In the genomic region with DNA sequence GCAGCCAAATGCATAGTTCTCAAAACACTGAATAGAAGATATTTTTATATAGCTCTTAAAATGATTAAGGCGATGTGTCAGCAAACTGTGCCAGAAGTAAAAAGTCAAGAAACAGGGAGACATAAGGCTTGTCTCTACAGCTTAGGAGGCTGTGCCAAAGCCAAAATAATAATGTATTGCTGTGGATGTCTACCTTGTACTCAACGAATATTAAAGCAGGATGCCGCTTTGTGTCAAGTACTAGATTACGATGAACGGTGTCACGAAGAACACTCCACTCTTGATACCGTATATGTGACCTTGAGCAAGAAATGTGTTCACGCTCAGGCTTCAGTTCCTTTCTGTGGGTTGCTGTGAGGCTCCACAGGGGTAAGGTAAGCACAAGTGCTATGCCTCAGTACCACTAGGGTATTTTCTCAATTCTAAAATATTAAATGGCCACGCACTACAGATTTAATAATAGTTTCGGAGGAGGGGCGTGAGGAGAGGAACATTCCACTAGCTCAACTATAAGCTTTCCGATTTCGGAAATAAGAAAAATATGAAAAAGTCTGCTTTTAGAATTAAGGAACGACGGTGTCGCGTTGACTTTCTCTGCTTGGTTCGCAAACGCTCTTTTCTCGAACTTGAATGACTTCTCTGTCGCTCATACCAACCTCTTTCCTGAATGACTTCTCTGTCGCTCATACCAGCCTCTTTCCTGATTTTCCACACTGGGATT, we compare ENCODE assay signal across 8 cellular contexts. TPM values are rescaled to one million over a fixed set of nuclear protein-coding genes. Genes with fewer than 3 reads are reported as not detected.
DNase-seq lines count a peak whose midpoint lies in the region; ATAC-seq and TF ChIP-seq lines count a peak whose summit lies in the region.

No MANE protein-coding gene starts in this region.

- peaks cover 0 to 1% (median 0%) of the 10 kb centered on the region in 3 donors for H3K36me3 Mint-ChIP-seq in naive thymus-derived CD8-positive, alpha-beta T cell

- H3K4me3 Mint-ChIP-seq in naive thymus-derived CD8-positive, alpha-beta T cell = no peak overlapping the region

- H3F3A ChIP-seq in GM23248 (ENCODE audit: insufficient read depth) = peaks cover 26% of the 10 kb centered on the region

- peaks cover 0 to 3% (median 0%) of the 10 kb centered on the region in 5 donors for H3K27me3 Mint-ChIP-seq in naive thymus-derived CD8-positive, alpha-beta T cell

- peak overlapping the region; percentile 97 for H2AFZ ChIP-seq in GM23248
- H2AFZ ChIP-seq in Karpas-422 (ENCODE audit: low read length) = peak overlapping the region; percentile 82

- H3K27ac Mint-ChIP-seq in naive thymus-derived CD8-positive, alpha-beta T cell = no peak overlapping the region

- in situ Hi-C loops in GM23248 (cut with MboI) = loop anchor here (25.0 kb wide), 2 partner anchors 240 to 765 kb away; a partner anchor contains a TSS

- peak; percentile 5 to 27 for DNase-seq in NCI-H524 (lab: John Stamatoyannopoulos, UW)
- DNase-seq in NCI-H524 treated with DMSO at 0.1 percent for 48 hours (lab: John Stamatoyannopoulos, UW) = no peak
- DNase-seq in GM23248 = peak; percentile 55
- DNase-seq in Karpas-422 = peak; percentile 61
- peak in 8 of 10 donors; percentile 7 to 71 (median 39) for DNase-seq in naive thymus-derived CD8-positive, alpha-beta T cell
- no peak for DNase-seq in mucosa of gallbladder (ENCODE audit: low spot score)

- H3K4me2 ChIP-seq in GM23248 (ENCODE audit: unreplicated experiment) = peak overlapping the region; percentile 85
- peak overlapping the region; percentile 73 for H3K4me2 ChIP-seq in Karpas-422 (ENCODE audit: low read depth, low read length, poor library complexity, severe bottlenecking)

- H3K9ac ChIP-seq in GM23248 (peak overlapping the region; percentile 79), Karpas-422 (ENCODE audit: low read length) (peak overlapping the region; percentile 67), endocrine pancreas (ENCODE audit: control insufficient read depth, insufficient read depth, low read length) (peak overlapping the region; percentile 96)

- H4K20me1 ChIP-seq in GM23248 (ENCODE audit: insufficient read depth) = peaks cover 5% of the 10 kb centered on the region; the same call in 1 of the 2 replicates
- peaks cover 4% of the 10 kb centered on the region; the same call in 1 of the 2 replicates for H4K20me1 ChIP-seq in Karpas-422 (ENCODE audit: insufficient read depth, low read depth, low read length)

- no peak for TF ChIP-seq CTCF in VCaP (conservative IDR thresholded peaks at IDR 0.05)

- no peaks in the 10 kb centered on the region for H3K9me3 Mint-ChIP-seq in naive thymus-derived CD8-positive, alpha-beta T cell

- peaks cover 40% of the 10 kb centered on the region for H3K79me2 ChIP-seq in GM23248 (ENCODE audit: insufficient read depth)
- H3K79me2 ChIP-seq in Karpas-422 (ENCODE audit: low read length) = peaks cover 41% of the 10 kb centered on the region

- no peaks in the 10 kb centered on the region for H3K9me2 ChIP-seq in GM23248 (ENCODE audit: insufficient read depth)
- H3K9me2 ChIP-seq in Karpas-422 (replicated peaks; ENCODE audit: insufficient read depth, low read length) = no peaks in the 10 kb centered on the region

- H3K36me3 ChIP-seq in GM23248 (ENCODE audit: low read depth) (no peaks in the 10 kb centered on the region), Karpas-422 (ENCODE audit: insufficient read depth, low read length) (no peaks in the 10 kb centered on the region), endocrine pancreas (ENCODE audit: control insufficient read depth, insufficient read depth, low read length) (no peaks in the 10 kb centered on the region)

- 6% methylated on average over 22 of the region's 22 CpGs for WGBS in GM23248 (ENCODE audit: low coverage in 1 of 2, low lambda C conversion rate in 2 of 2, missing lambda C conversion rate in 2 of 2), 2 experiments

- H3K4me1 Mint-ChIP-seq in naive thymus-derived CD8-positive, alpha-beta T cell = peaks cover 12 to 48% (median 37%) of the 10 kb centered on the region in 4 donors

- ATAC-seq in naive thymus-derived CD8-positive, alpha-beta T cell = peak; percentile 63 to 71

- H3K9me3 ChIP-seq in GM23248 (ENCODE audit: low read depth) = no peaks in the 10 kb centered on the region
- H3K9me3 ChIP-seq in Karpas-422 (ENCODE audit: low read length) = no peaks in the 10 kb centered on the region
- H3K9me3 ChIP-seq in endocrine pancreas (ENCODE audit: control insufficient read depth, low read length) = no peaks in the 10 kb centered on the region

- H3K4me1 ChIP-seq in GM23248 (ENCODE audit: insufficient read depth) (peaks cover 25% of the 10 kb centered on the region), Karpas-422 (ENCODE audit: low read length) (peaks cover 21% of the 10 kb centered on the region), endocrine pancreas (ENCODE audit: control insufficient read depth, insufficient read depth, low read length) (peaks cover 14% of the 10 kb centered on the region)

- H3K4me3 ChIP-seq in GM23248 (peak overlapping the region; percentile 85), Karpas-422 (ENCODE audit: low read length) (peak overlapping the region; percentile 89), endocrine pancreas (ENCODE audit: control insufficient read depth, insufficient read depth, low read length) (peak overlapping the region; percentile 98)

- POLR2A ChIA-PET in naive thymus-derived CD8-positive, alpha-beta T cell (lab: Charles Lee) = interaction anchor here (0.9 to 2.8 kb wide), 9 partner anchors 10 to 1290 kb away, joined by 3 to 28 read pairs (median 4); a partner anchor contains a TSS

- H3K27me3 ChIP-seq in GM23248 (replicated peaks; ENCODE audit: insufficient read depth) (no peaks in the 10 kb centered on the region), Karpas-422 (ENCODE audit: low read length) (no peaks in the 10 kb centered on the region), endocrine pancreas (ENCODE audit: control insufficient read depth, insufficient read depth, low read length) (no peaks in the 10 kb centered on the region)

- peak overlapping the region; percentile 66 for H3K27ac ChIP-seq in GM23248
- H3K27ac ChIP-seq in Karpas-422 (ENCODE audit: low read length) = no peak overlapping the region
- H3K27ac ChIP-seq in VCaP = peak overlapping the region; percentile 91

RNA-seq across cellular contexts. Expression of a gene that starts 0.7 kb away (rescaled TPM):
- total RNA-seq in GM23248 (2014; rRNA removed; shearing (Covaris generic)) = 92.4 and 104 TPM in 2 replicates
- 120 and 124 TPM in 2 replicates for polyA plus RNA-seq in GM23248 (2016; fragmentation: Nextera tagmentation; extraction: Ambion mirVana)
- 12.2 and 41.8 TPM in 2 replicates for total RNA-seq in Karpas-422 (2014; rRNA removed; shearing (Covaris generic); ENCODE audit: low replicate concordance)
- 10 to 100 TPM; 26.3 to 32.6 TPM for total RNA-seq in naive thymus-derived CD8-positive, alpha-beta T cell
- 10 to 100 TPM; 38.2 to 50.9 (median 38.2) TPM for polyA plus RNA-seq in naive thymus-derived CD8-positive, alpha-beta T cell
- 68.5 TPM for total RNA-seq in mucosa of gallbladder

RNA-seq across cellular contexts. Expression of a gene that starts 54.7 kb away (rescaled TPM):
- total RNA-seq in GM23248 (2014; rRNA removed; shearing (Covaris generic)) = 0.63 and 5.1 TPM in 2 replicates
- polyA plus RNA-seq in GM23248 (2016; fragmentation: Nextera tagmentation; extraction: Ambion mirVana) = 2.5 and 2.7 TPM in 2 replicates
- total RNA-seq in Karpas-422 (2014; rRNA removed; shearing (Covaris generic); ENCODE audit: low replicate concordance) = 0.07 TPM in 1 of 2 replicates, not detected in the other
- not detected for total RNA-seq in naive thymus-derived CD8-positive, alpha-beta T cell
- polyA plus RNA-seq in naive thymus-derived CD8-positive, alpha-beta T cell = under 1 TPM in 1 of 3 donors, not detected in 2; 0.11 TPM
- 1.9 TPM for total RNA-seq in mucosa of gallbladder

Comparison
In these comparisons a context has a peak if more than half of its experiments do, and no peak if none do; other contexts are left out.
1. DNase-seq: peak in NCI-H524 (2 of 2), GM23248 (single experiment), Karpas-422 (single experiment) and naive thymus-derived CD8-positive, alpha-beta T cell (8 of 10); none in NCI-H524 treated with DMSO at 0.1 percent for 48 hours (single experiment) and mucosa of gallbladder (single experiment).
2. Peak in every context shown above with its lines, with median percentiles within 50 percentile points of each other: H3K4me3 ChIP-seq and H3K9ac ChIP-seq.